ENCODE assay signal across 10 cellular contexts in the genomic region with DNA sequence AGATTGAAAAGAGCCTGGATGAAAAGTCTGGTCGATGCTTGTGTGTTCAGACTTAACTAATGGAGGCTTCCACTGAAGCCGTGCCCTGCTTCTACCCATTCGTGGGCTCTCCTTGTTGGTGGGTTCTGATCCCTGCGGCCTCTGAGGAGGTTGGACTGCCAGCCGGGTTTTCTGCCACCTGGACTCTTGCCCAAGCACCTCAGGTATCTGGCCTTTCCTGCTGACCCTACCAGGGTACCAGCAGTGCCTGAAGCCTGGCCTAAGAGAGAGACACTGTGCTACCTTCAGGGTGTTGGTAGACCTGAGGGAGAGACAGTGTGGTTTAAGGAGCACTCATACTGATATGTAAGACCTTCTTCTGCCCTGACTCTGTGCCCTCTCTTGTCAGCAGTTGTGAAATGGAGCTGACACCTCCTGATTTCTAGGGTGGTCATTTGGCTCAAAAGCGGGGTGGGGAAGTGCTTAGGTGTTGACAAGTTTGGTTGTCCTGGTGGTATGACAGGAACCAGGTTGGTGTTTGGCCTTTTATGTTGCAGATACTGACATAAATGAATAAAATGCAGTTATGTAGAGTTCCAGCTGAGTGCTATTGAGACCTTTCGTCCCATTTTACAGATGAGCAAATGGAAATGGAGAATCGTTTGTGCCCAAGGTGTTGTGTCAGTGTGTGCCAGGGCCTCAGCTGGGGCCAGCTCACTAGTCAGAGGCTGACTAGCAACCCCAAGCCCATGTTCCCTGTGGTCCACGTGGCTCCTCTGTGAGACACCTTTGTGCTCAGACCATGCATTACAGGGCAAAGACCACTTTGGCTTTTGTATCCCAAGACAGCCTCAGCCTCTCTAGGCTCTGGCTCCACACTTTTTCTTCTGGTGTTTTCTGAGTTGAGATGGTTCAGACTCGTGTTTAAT. TPM values are rescaled to one million over a fixed set of nuclear protein-coding genes. Genes with fewer than 3 reads are reported as not detected.
A peak's percentile ranks its signal among the peaks of the same experiment; 100 is the strongest.
DNase-seq lines count a peak whose midpoint lies in the region; ATAC-seq and TF ChIP-seq lines count a peak whose summit lies in the region.
"Had no signal": no experiment of that assay in that cellular context is flagged by ENCODE, and none has a peak within 500 bp of the region (broad histone marks: within the 10 kb centered on the region; RNA-seq: fewer than 3 reads in every experiment).

No MANE protein-coding gene starts in this region.

- H3K36me3 ChIP-seq in vagina = no peaks in the 10 kb centered on the region
- peaks cover 23% of the 10 kb centered on the region for H3K36me3 ChIP-seq in HAP-1 (replicated peaks)

- H3K4me1 ChIP-seq in vagina = peaks cover 82% of the 10 kb centered on the region
- H3K4me1 ChIP-seq in HAP-1 = peaks cover 4% of the 10 kb centered on the region

- in situ Hi-C loops in HAP-1 (cut with MboI; ENCODE audit: low sequenced_read_pairs) = no loop called here

- H3K27ac ChIP-seq in vagina = peak overlapping the region; percentile 98
- H3K27ac ChIP-seq: epithelial cell of prostate had no signal

- H3K27ac Mint-ChIP-seq in chondrocyte (ENCODE audit: unreplicated experiment) (peak overlapping the region; percentile 71), natural killer cell (peak overlapping the region; percentile 93 to 94)

- H3K9me3 Mint-ChIP-seq in chondrocyte (ENCODE audit: low read depth) (no peaks in the 10 kb centered on the region), natural killer cell (no peaks in the 10 kb centered on the region)

- no peaks in the 10 kb centered on the region for H3K36me3 Mint-ChIP-seq in chondrocyte (ENCODE audit: low read depth)
- no peaks in the 10 kb centered on the region for H3K36me3 Mint-ChIP-seq in natural killer cell

- intact Hi-C loops in natural killer cell (cut with micrococcal nuclease) (no loop called here), vagina (cut with DNase I) (no loop called here)

- no peaks in the 10 kb centered on the region for H3K27me3 Mint-ChIP-seq in chondrocyte (ENCODE audit: low read depth)
- H3K27me3 Mint-ChIP-seq in natural killer cell (ENCODE audit: low read depth in 2 of 2) = no peaks in the 10 kb centered on the region

- H3K4me3 Mint-ChIP-seq in chondrocyte (ENCODE audit: unreplicated experiment) (peak overlapping the region; percentile 84), natural killer cell (peak overlapping the region; percentile 91)

- H3K9me3 ChIP-seq in vagina = no peaks in the 10 kb centered on the region
- no peaks in the 10 kb centered on the region for H3K9me3 ChIP-seq in HAP-1

- no peak for TF ChIP-seq POLR2A in vagina (IDR thresholded peaks at IDR 0.05)

- H3K4me1 Mint-ChIP-seq in chondrocyte (ENCODE audit: low read depth) = peaks cover 75% of the 10 kb centered on the region
- H3K4me1 Mint-ChIP-seq in natural killer cell = peaks cover 87 to 89% of the 10 kb centered on the region in 2 donors

- DNase-seq in stimulated activated CD4-positive, alpha-beta T cell treated with anti-CD3 and anti-CD28 coated beads, Interleukin-4, amount 100 ng/mL, for 24 hours = peak; percentile 32
- no peak for DNase-seq in stimulated activated CD4-positive, alpha-beta T cell treated with anti-CD3 and anti-CD28 coated beads, Interleukin-12 subunit alpha, Interleukin-12 subunit beta, amount 100 ng/mL, for 4 hours
- DNase-seq in chondrocyte (ENCODE audit: low spot score) (no peak), natural killer cell (no peak), vagina (ENCODE audit: extremely low spot score in 2 of 2) (no peak), HAP-1 (ENCODE audit: low spot score in 2 of 2) (no peak)
- DNase-seq: NCI-H446 treated with DMSO at 0.1 percent for 48 hours had no signal

- TF ChIP-seq CTCF in chondrocyte (IDR thresholded peaks at IDR 0.05) = no peak
- TF ChIP-seq CTCF in natural killer cell (IDR thresholded peaks at IDR 0.05) = no peak
- TF ChIP-seq CTCF in vagina (IDR thresholded peaks at IDR 0.05) = no peak

- peak overlapping the region in 1 of 2 donors; percentile 86 for H3K4me3 ChIP-seq in vagina
- no peak overlapping the region for H3K4me3 ChIP-seq in HAP-1

- ATAC-seq in natural killer cell (no peak), HG03095 (IDR thresholded peaks at IDR 0.05; ENCODE audit: unreplicated experiment) (no peak), GM19023 (IDR thresholded peaks at IDR 0.05; ENCODE audit: unreplicated experiment) (no peak)

- H3K27me3 ChIP-seq in vagina (no peaks in the 10 kb centered on the region), HAP-1 (ENCODE audit: low read depth) (no peaks in the 10 kb centered on the region)

RNA-seq across cellular contexts. Expression of gene PLCG1, which starts 3.1 kb away (rescaled TPM):
- total RNA-seq in chondrocyte (139 to 152 TPM (median 140 TPM) in 3 replicates), natural killer cell (100 to 1,000 TPM; 199 to 242 (median 236) TPM), vagina (138 TPM)
